Comparison of ENCODE assay signal across 11 cellular contexts in the genomic region with DNA sequence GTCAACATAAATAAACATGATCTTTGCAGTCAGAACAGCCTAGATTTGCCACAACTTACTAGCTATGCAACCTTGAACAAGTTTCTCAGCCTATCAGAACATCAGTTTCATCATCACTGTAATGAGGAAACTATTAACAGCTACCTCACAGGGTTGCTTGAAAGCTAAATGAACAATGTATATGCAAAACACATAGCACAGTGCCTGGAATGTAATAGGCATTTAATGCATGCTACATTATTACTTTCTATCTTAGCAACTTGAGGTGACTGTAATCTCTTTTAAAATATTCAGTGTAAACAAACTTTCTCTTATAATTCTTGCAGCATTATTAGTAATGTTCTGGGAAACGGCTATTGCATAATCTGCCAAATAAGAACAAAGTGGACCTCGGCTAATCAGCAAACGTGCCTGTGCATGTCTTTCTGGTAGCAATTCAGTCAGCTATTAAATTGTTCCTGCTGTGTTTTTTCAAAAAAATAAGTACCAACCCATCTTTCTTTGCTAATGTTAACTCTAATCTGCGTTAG.
DNase-seq lines count a peak whose midpoint lies in the region; ATAC-seq and TF ChIP-seq lines count a peak whose summit lies in the region.
"Had no signal": no experiment of that assay in that cellular context is flagged by ENCODE, and none has a peak within 500 bp of the region (broad histone marks: within the 10 kb centered on the region; RNA-seq: fewer than 3 reads in every experiment).

No MANE protein-coding gene starts in this region.

- CTCF ChIA-PET in Calu3 (lab: Charles Lee) = no interaction called here

- H3K4me3 Mint-ChIP-seq in Calu3 (ENCODE audit: low read depth, unreplicated experiment) = no peak overlapping the region
- H3K4me3 Mint-ChIP-seq: activated CD8-positive, alpha-beta T cell treated with anti-CD3 and anti-CD28 coated beads for 36 hours had no signal

- TF ChIP-seq RAD21 in liver (IDR thresholded peaks at IDR 0.05) = no peak

- no peak for ATAC-seq in GM18861 (IDR thresholded peaks at IDR 0.05; ENCODE audit: unreplicated experiment)
- ATAC-seq: activated CD8-positive, alpha-beta T cell treated with anti-CD3 and anti-CD28 coated beads for 36 hours had no signal

- no peaks in the 10 kb centered on the region for H3K9me3 ChIP-seq in liver (ENCODE audit: control insufficient read depth in 4 of 4, low read length in 3 of 4)
- H3K9me3 ChIP-seq: SJSA1 had no signal

- peaks cover 0 to 6% (median 0%) of the 10 kb centered on the region in 4 donors for H3K4me1 ChIP-seq in liver (ENCODE audit: control insufficient read depth in 4 of 4, insufficient read depth in 4 of 4, low read length in 3 of 4)

- no peaks in the 10 kb centered on the region for H3K27me3 Mint-ChIP-seq in Calu3 (ENCODE audit: unreplicated experiment)

- H3K27ac Mint-ChIP-seq in Calu3 (ENCODE audit: unreplicated experiment) = no peak overlapping the region
- H3K27ac Mint-ChIP-seq: activated CD8-positive, alpha-beta T cell treated with anti-CD3 and anti-CD28 coated beads for 36 hours had no signal

- no TSS peak for BruUV-seq in Calu3 (replicated peaks; lab: Mats Ljungman, UMichigan)

- H3K36me3 Mint-ChIP-seq in Calu3 (ENCODE audit: insufficient read depth, unreplicated experiment) = no peaks in the 10 kb centered on the region

- H3K9ac ChIP-seq in liver (ENCODE audit: low read depth in 1 of 2, low read length in 2 of 2) = no peak overlapping the region

- H3K27ac ChIP-seq in HL-60 (replicated peaks) (no peak overlapping the region), liver (ENCODE audit: low read depth in 1 of 2, low read length in 2 of 2) (no peak overlapping the region)
- H3K27ac ChIP-seq: SJSA1 had no signal

- H3K4me3 ChIP-seq in HL-60 (replicated peaks; ENCODE audit: insufficient read depth, low read length) (no peak overlapping the region), liver (ENCODE audit: low read depth in 1 of 3, low read length in 3 of 3) (no peak overlapping the region)
- H3K4me3 ChIP-seq: SJSA1 had no signal

- H3K27me3 ChIP-seq in HL-60 (ENCODE audit: insufficient read depth, poor library complexity, severe bottlenecking) = peaks cover 2% of the 10 kb centered on the region
- no peaks in the 10 kb centered on the region for H3K27me3 ChIP-seq in liver (ENCODE audit: control insufficient read depth in 4 of 4, insufficient read depth in 4 of 4, low read length in 3 of 4)

- DNase-seq in AG08395 (ENCODE audit: low spot score) (peak; percentile 21), HL-60 (ENCODE audit: low read depth in 1 of 2, low spot score in 1 of 2) (peak; percentile 16 to 28), cerebellar cortex (ENCODE audit: low spot score) (peak; percentile 70), SK-N-DZ (ENCODE audit: low spot score) (no peak), Calu3 (no peak), DMS153 (lab: John Stamatoyannopoulos, UW) (no peak)
- DNase-seq: activated CD8-positive, alpha-beta T cell treated with anti-CD3 and anti-CD28 coated beads for 36 hours; NCI-H2227 treated with DMSO at 0.1 percent for 48 hours had no signal

- WGBS in liver = 15% methylated on average over 4 of the region's 4 CpGs

- TF ChIP-seq CTCF in HL-60 (IDR thresholded peaks at IDR 0.05; ENCODE audit: insufficient read depth, low read length) (no peak), liver (IDR thresholded peaks at IDR 0.05; ENCODE audit: low read depth, low read length, missing input control) (no peak), Calu3 (IDR thresholded peaks at IDR 0.05; ENCODE audit: unreplicated experiment) (no peak)

- H3K9me3 Mint-ChIP-seq in Calu3 (ENCODE audit: low read depth, unreplicated experiment) = no peaks in the 10 kb centered on the region
- H3K9me3 Mint-ChIP-seq: activated CD8-positive, alpha-beta T cell treated with anti-CD3 and anti-CD28 coated beads for 36 hours had no signal

- intact Hi-C loops in Calu3 (cut with micrococcal nuclease; ENCODE audit: unreplicated experiment) = no loop called here

- H3K36me3 ChIP-seq in liver (ENCODE audit: control insufficient read depth in 4 of 4, insufficient read depth in 3 of 4, low read depth in 1 of 4, low read length in 3 of 4) = no peaks in the 10 kb centered on the region
- H3K36me3 ChIP-seq: SJSA1 had no signal

- H3K4me1 Mint-ChIP-seq in Calu3 (ENCODE audit: low read depth, unreplicated experiment) = no peaks in the 10 kb centered on the region

TF ChIP-seq in liver, 16 proteins besides CTCF, POLR2A, EP300 and RAD21:
- TF ChIP-seq SP1 (IDR thresholded peaks at IDR 0.05) (peak; percentile 22), GABPA (IDR thresholded peaks at IDR 0.05 in 1 of 2, conservative IDR thresholded peaks at IDR 0.05 in 1 of 2) (no peak), FOXA1 (IDR thresholded peaks at IDR 0.05) (no peak), JUND (IDR thresholded peaks at IDR 0.05) (peak in 1 of 2 donors; percentile 17), HNF4G (IDR thresholded peaks at IDR 0.05) (no peak), HNF4A (conservative IDR thresholded peaks at IDR 0.05) (peak in 1 of 2 donors; percentile 14), RXRA (IDR thresholded peaks at IDR 0.05) (no peak)

Comparison
In these comparisons a context has a peak if more than half of its experiments do, and no peak if none do; other contexts are left out.
1. DNase-seq: peak in AG08395 (single experiment), HL-60 (2 of 2) and cerebellar cortex (single experiment); none in SK-N-DZ (single experiment), Calu3 (single experiment) and DMS153 (single experiment).